8 cellular contexts compared by ENCODE assay signal in genomic region chr3:127590282-127590592, GRCh38. TPM values are rescaled to one million over a fixed set of nuclear protein-coding genes. Genes with fewer than 3 reads are reported as not detected.
DNase-seq lines count a peak whose midpoint lies in the region; ATAC-seq, FAIRE-seq and TF ChIP-seq lines count a peak whose summit lies in the region.

No MANE protein-coding gene starts in this region.

- H3K27ac Mint-ChIP-seq in activated CD4-positive, alpha-beta T cell treated with anti-CD3 and anti-CD28 coated beads, Interleukin-2, amount 10 ng/mL, durations not matched to agents 7 days and 5 days = peak overlapping the region; percentile 97

- no peaks in the 10 kb centered on the region for H3K36me3 ChIP-seq in pancreas

- CTCF ChIA-PET in activated CD4-positive, alpha-beta T cell treated with anti-CD3 and anti-CD28 coated beads, Interleukin-2, amount 10 ng/mL, durations not matched to agents 7 days and 5 days (lab: Charles Lee) = interaction anchor here (0.8 to 2.9 kb wide), 3 partner anchors 8 to 42 kb away, joined by 3 to 14 read pairs (median 8); partner anchors contain the start of gene MCM2

- peak; percentile 5 for TF ChIP-seq POLR2A in GM18951 (IDR thresholded peaks at IDR 0.05; ENCODE audit: extremely low read depth, insufficient read depth, insufficient read length)

- no peak for TF ChIP-seq CTCF in AG09309 (IDR thresholded peaks at IDR 0.05; ENCODE audit: control insufficient read depth, insufficient read depth, low read depth, low read length, missing control alignments)
- no peak for TF ChIP-seq CTCF in fibroblast of mammary gland (conservative IDR thresholded peaks at IDR 0.05; ENCODE audit: control insufficient read depth, insufficient read depth, low read depth, low read length)
- TF ChIP-seq CTCF in pancreas (IDR thresholded peaks at IDR 0.05) = no peak

- H3K27me3 Mint-ChIP-seq in activated CD4-positive, alpha-beta T cell treated with anti-CD3 and anti-CD28 coated beads, Interleukin-2, amount 10 ng/mL, durations not matched to agents 7 days and 5 days = no peaks in the 10 kb centered on the region

- H3K36me3 Mint-ChIP-seq in activated CD4-positive, alpha-beta T cell treated with anti-CD3 and anti-CD28 coated beads, Interleukin-2, amount 10 ng/mL, durations not matched to agents 7 days and 5 days (ENCODE audit: low read depth) = no peaks in the 10 kb centered on the region

- peak overlapping the region; percentile 91 for H3K4me3 Mint-ChIP-seq in activated CD4-positive, alpha-beta T cell treated with anti-CD3 and anti-CD28 coated beads, Interleukin-2, amount 10 ng/mL, durations not matched to agents 7 days and 5 days

- peaks cover 37% of the 10 kb centered on the region for H3K4me1 Mint-ChIP-seq in activated CD4-positive, alpha-beta T cell treated with anti-CD3 and anti-CD28 coated beads, Interleukin-2, amount 10 ng/mL, durations not matched to agents 7 days and 5 days

- POLR2A ChIA-PET in activated CD4-positive, alpha-beta T cell treated with anti-CD3 and anti-CD28 coated beads, Interleukin-2, amount 10 ng/mL, durations not matched to agents 7 days and 5 days (lab: Charles Lee) = interaction anchor here (1.1 kb wide), 1 partner anchor 15 kb away, joined by 3 read pairs; no protein-coding TSS in a partner anchor

- peaks cover 0 to 10% (median 0%) of the 10 kb centered on the region in 3 donors for H3K4me1 ChIP-seq in pancreas

- H3K27ac ChIP-seq in pancreas = peak overlapping the region; percentile 90 to 93 (median 91)

- ATAC-seq in HG03097 (IDR thresholded peaks at IDR 0.05; ENCODE audit: low FRiP score, unreplicated experiment) (peak; percentile 35), pancreas (peak; percentile 73 to 80 (median 76))

- in situ Hi-C loops in GM18951 (cut with MboI; ENCODE audit: low sequenced_read_pairs, unreplicated experiment) = no loop called here

- intact Hi-C loops in pancreas (cut with DNase I) = no loop called here

- no peaks in the 10 kb centered on the region for H3K27me3 ChIP-seq in pancreas

- no peaks in the 10 kb centered on the region for H3K9me3 ChIP-seq in pancreas

- 0 to 1% methylated on average over 9 to 41 of the region's 41 CpGs for WGBS in pancreas, 2 donors

- DNase-seq in AG09309 (ENCODE audit: low read depth) (no peak), fibroblast of mammary gland (ENCODE audit: low read depth) (peak; percentile 24), pancreas (peak in 1 of 6 donors; percentile 78), OCI-M2 (lab: John Stamatoyannopoulos, UW; ENCODE audit: unreplicated experiment) (no peak), dedifferentiated amniotic fluid mesenchymal stem cell (ENCODE audit: extremely low spot score) (no peak)
- peak; percentile 36 for DNase-seq in activated CD4-positive, alpha-beta T cell treated with anti-CD3 and anti-CD28 coated beads, Interleukin-2, amount 10 ng/mL, durations not matched to agents 7 days and 5 days

- H3K9me3 Mint-ChIP-seq in activated CD4-positive, alpha-beta T cell treated with anti-CD3 and anti-CD28 coated beads, Interleukin-2, amount 10 ng/mL, durations not matched to agents 7 days and 5 days = no peaks in the 10 kb centered on the region

- FAIRE-seq in pancreas (lab: Jason Lieb, UNC) = no peak

- H3K4me3 ChIP-seq in AG09309 (ENCODE audit: control insufficient read depth, low read depth, low read length) = peak overlapping the region; percentile 84
- peak overlapping the region; percentile 79 for H3K4me3 ChIP-seq in fibroblast of mammary gland (ENCODE audit: control insufficient read depth, low read depth, low read length)
- peak overlapping the region; percentile 92 to 99 (median 96) for H3K4me3 ChIP-seq in pancreas

RNA-seq across cellular contexts. Expression of gene TPRA1, which starts 0.3 kb away (rescaled TPM):
- total RNA-seq in activated CD4-positive, alpha-beta T cell treated with anti-CD3 and anti-CD28 coated beads, Interleukin-2, amount 10 ng/mL, durations not matched to agents 7 days and 5 days = 10 to 100 TPM; 27.1 to 30.6 TPM
- total RNA-seq in pancreas = 10 to 100 TPM; 12.1 to 21.5 (median 14.3) TPM
- 10 to 100 TPM; 21.9 to 25.9 TPM for polyA plus RNA-seq in pancreas

RNA-seq across cellular contexts. Expression of gene MCM2, which starts 8.0 kb away (rescaled TPM):
- total RNA-seq in activated CD4-positive, alpha-beta T cell treated with anti-CD3 and anti-CD28 coated beads, Interleukin-2, amount 10 ng/mL, durations not matched to agents 7 days and 5 days = 100 to 1,000 TPM; 127 to 131 TPM
- total RNA-seq in pancreas = 1 to 10 TPM; 2.3 to 5.2 (median 4.0) TPM
- 1 to 10 TPM; 1.5 to 1.7 TPM for polyA plus RNA-seq in pancreas

RNA-seq across cellular contexts. Expression of gene PODXL2, which starts 38.7 kb away (rescaled TPM):
- total RNA-seq in activated CD4-positive, alpha-beta T cell treated with anti-CD3 and anti-CD28 coated beads, Interleukin-2, amount 10 ng/mL, durations not matched to agents 7 days and 5 days = 1 to 10 TPM; 2.7 to 2.9 TPM
- total RNA-seq in pancreas = 1 to 10 TPM; 2.5 to 6.8 (median 5.3) TPM
- 10 to 100 TPM in 1 of 2 donors, 1 to 10 TPM in 1; 6.0 to 18.1 TPM for polyA plus RNA-seq in pancreas

Comparison
In these comparisons a context has a peak if more than half of its experiments do, and no peak if none do; other contexts are left out.
1. DNase-seq: peak in activated CD4-positive, alpha-beta T cell treated with anti-CD3 and anti-CD28 coated beads, Interleukin-2, amount 10 ng/mL, durations not matched to agents 7 days and 5 days (single experiment) and fibroblast of mammary gland (single experiment); none in AG09309 (single experiment), OCI-M2 (single experiment) and dedifferentiated amniotic fluid mesenchymal stem cell (single experiment).
2. RNA of gene MCM2, which starts 8.0 kb away (total RNA-seq): 127 to 131 TPM in activated CD4-positive, alpha-beta T cell treated with anti-CD3 and anti-CD28 coated beads, Interleukin-2, amount 10 ng/mL, durations not matched to agents 7 days and 5 days; 2.3 to 5.2 TPM in pancreas; every median in the first group is over 10 times any median in the second.
3. Peak in every context shown above with its lines, with median percentiles within 50 percentile points of each other: H3K4me3 ChIP-seq.